8 cellular contexts compared by ENCODE assay signal in the genomic region with DNA sequence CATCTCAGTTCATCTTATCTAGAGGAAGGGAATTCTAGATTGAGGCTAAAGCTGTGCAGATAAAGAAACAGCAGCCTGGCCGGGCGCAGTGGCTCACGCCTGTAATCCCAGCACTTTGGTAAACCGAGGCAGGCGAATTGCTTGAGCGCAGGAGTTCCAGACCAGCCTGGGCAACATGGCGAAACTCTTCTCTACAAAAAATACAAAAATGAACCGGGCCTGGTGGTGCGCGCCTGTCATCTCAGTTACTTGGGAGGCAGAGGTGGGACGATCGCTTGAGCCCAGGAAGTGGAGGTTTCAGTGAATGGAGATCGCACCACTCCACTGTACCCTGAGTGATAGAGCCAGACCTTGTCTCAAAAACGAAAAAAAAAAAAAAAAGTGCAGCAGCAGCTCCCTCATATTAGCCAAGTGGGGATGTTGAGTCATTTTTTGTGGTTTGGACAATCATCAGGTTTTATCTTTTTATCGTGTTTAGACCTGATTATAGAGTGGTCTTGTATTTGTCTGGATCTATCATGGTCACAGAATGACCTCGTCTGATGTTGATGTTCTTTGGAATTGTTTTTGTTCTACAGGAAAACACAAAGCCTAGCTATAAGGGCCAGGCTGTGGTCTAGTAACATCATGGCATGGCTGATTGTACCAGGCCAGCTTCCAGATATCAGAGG. TPM values are rescaled to one million over a fixed set of nuclear protein-coding genes. Genes with fewer than 3 reads are reported as not detected.
DNase-seq lines count a peak whose midpoint lies in the region; ATAC-seq and TF ChIP-seq lines count a peak whose summit lies in the region.

No MANE protein-coding gene starts in this region.

- DNase-seq in BE2C = no peak
- DNase-seq in Jurkat, Clone E6-1 (ENCODE audit: low read depth, low spot score) = no peak
- no peak for DNase-seq in central memory CD8-positive, alpha-beta T cell (ENCODE audit: low spot score in 2 of 2)
- DNase-seq in naive B cell = no peak
- DNase-seq in caudate nucleus (lab: John Stamatoyannopoulos, UW) = no peak
- DNase-seq in DMS79 treated with DMSO at 0.1 percent for 48 hours (lab: John Stamatoyannopoulos, UW) = no peak
- DNase-seq in DMS53 (lab: John Stamatoyannopoulos, UW) = no peak

- H3K9me3 ChIP-seq in BE2C = no peaks in the 10 kb centered on the region

- H3K27me3 ChIP-seq in BE2C = no peaks in the 10 kb centered on the region

- H3K4me1 ChIP-seq in BE2C = peaks cover 8% of the 10 kb centered on the region

- no peaks in the 10 kb centered on the region for H3K27me3 Mint-ChIP-seq in central memory CD8-positive, alpha-beta T cell
- H3K27me3 Mint-ChIP-seq in naive B cell = no peaks in the 10 kb centered on the region

- peaks cover 38% of the 10 kb centered on the region for H3K4me1 Mint-ChIP-seq in central memory CD8-positive, alpha-beta T cell
- H3K4me1 Mint-ChIP-seq in naive B cell = peaks cover 32 to 45% (median 37%) of the 10 kb centered on the region in 3 donors

- no peaks in the 10 kb centered on the region for H3K36me3 ChIP-seq in BE2C

- H3K4me3 ChIP-seq in BE2C (ENCODE audit: low read depth, low read length) = peak overlapping the region; percentile 73
- peak overlapping the region; percentile 99 for H3K4me3 ChIP-seq in Jurkat, Clone E6-1 (ENCODE audit: low read length)

- H3K27ac ChIP-seq in caudate nucleus (ENCODE audit: low read depth, low read length) = no peak overlapping the region

- peak overlapping the region; percentile 99 for H3K27ac Mint-ChIP-seq in central memory CD8-positive, alpha-beta T cell (ENCODE audit: low read depth)
- peak overlapping the region; percentile 96 to 99 (median 98) for H3K27ac Mint-ChIP-seq in naive B cell

- no peak for TF ChIP-seq CTCF in BE2C (IDR thresholded peaks at IDR 0.05; ENCODE audit: low read depth, low read length)

- peak overlapping the region; percentile 95 for H3K4me3 Mint-ChIP-seq in central memory CD8-positive, alpha-beta T cell
- peak overlapping the region; percentile 91 to 98 (median 96) for H3K4me3 Mint-ChIP-seq in naive B cell

- H3K36me3 Mint-ChIP-seq in central memory CD8-positive, alpha-beta T cell (ENCODE audit: insufficient read depth) = peaks cover 6% of the 10 kb centered on the region
- no peaks in the 10 kb centered on the region for H3K36me3 Mint-ChIP-seq in naive B cell

- H3K9me3 Mint-ChIP-seq in central memory CD8-positive, alpha-beta T cell = no peaks in the 10 kb centered on the region
- H3K9me3 Mint-ChIP-seq in naive B cell = no peaks in the 10 kb centered on the region

- ATAC-seq in central memory CD8-positive, alpha-beta T cell (replicated peaks; ENCODE audit: extremely low read depth, poor library complexity, severe bottlenecking) = no peak
- ATAC-seq in naive B cell (ENCODE audit: low read depth in 2 of 2) (no peak), HG03280 (IDR thresholded peaks at IDR 0.05; ENCODE audit: unreplicated experiment) (no peak)

RNA-seq across cellular contexts. Expression of gene FBXW11, which starts 1.5 kb away (rescaled TPM):
- polyA plus RNA-seq in BE2C (2012; ENCODE audit: insufficient read depth, insufficient read length, low read depth) = 44.8 TPM
- 24.2 TPM for polyA plus RNA-seq in Jurkat, Clone E6-1 (2012; ENCODE audit: insufficient read depth, insufficient read length)
- 10 to 100 TPM; 35.9 to 48.0 (median 41.5) TPM for polyA plus RNA-seq in naive B cell (ENCODE audit: low read depth in 6 of 6)
